In genomic region chr17:74780443-74781238, GRCh38 we compare ENCODE assay signal across 8 cellular contexts. TPM values are rescaled to one million over a fixed set of nuclear protein-coding genes. Genes with fewer than 3 reads are reported as not detected.
DNase-seq lines count a peak whose midpoint lies in the region; ATAC-seq and TF ChIP-seq lines count a peak whose summit lies in the region.

No MANE protein-coding gene starts in this region.

- peak in 3 of 6 experiments; percentile 17 to 31 (median 19) for TF ChIP-seq CTCF in adrenal gland (IDR thresholded peaks at IDR 0.05)

- H3K27me3 ChIP-seq in muscle layer of duodenum (ENCODE audit: low read depth, low read length) (no peaks in the 10 kb centered on the region), adrenal gland (no peaks in the 10 kb centered on the region)

- DNase-seq in activated CD4-positive, alpha-beta T cell treated with anti-CD3 and anti-CD28 coated beads for 48 hours, result peak; percentile 35
- no peak for DNase-seq in activated CD4-positive, alpha-beta T cell treated with anti-CD3 and anti-CD28 coated beads for 4 hours
- DNase-seq in NCI-H1694 (lab: John Stamatoyannopoulos, UW) (peak; percentile 33), adrenal gland (no peak)

- H3K4me1 ChIP-seq in muscle layer of duodenum (ENCODE audit: control insufficient read depth in 1 of 2, insufficient read depth in 2 of 2, low read length in 2 of 2) (peaks cover 6 to 13% of the 10 kb centered on the region in 2 donors), adrenal gland (replicated peaks in 1 of 2) (peaks cover 7 to 15% of the 10 kb centered on the region in 2 donors)

- H3K27ac ChIP-seq in angular gyrus (ENCODE audit: low read depth, low read length) (peak overlapping the region; percentile 79), muscle layer of duodenum (ENCODE audit: low read length) (peak overlapping the region; percentile 14), adrenal gland (peak overlapping the region in 1 of 5 donors; percentile 61)

- 65 to 75% (median 72%) methylated on average over 7 of the region's 7 CpGs for WGBS in adrenal gland, 4 donors

- H3K9me3 ChIP-seq in muscle layer of duodenum (ENCODE audit: control insufficient read depth in 1 of 2, low read length in 2 of 2) (no peaks in the 10 kb centered on the region), adrenal gland (replicated peaks in 1 of 3) (no peaks in the 10 kb centered on the region)

- no peak for ATAC-seq in HG03342 (IDR thresholded peaks at IDR 0.05; ENCODE audit: unreplicated experiment)
- no peak for ATAC-seq in GM18858 (IDR thresholded peaks at IDR 0.05; ENCODE audit: unreplicated experiment)

- intact Hi-C loops in adrenal gland (cut with DNase I), result loop anchor here in 1 of 2 donors (5.0 kb wide), 1 partner anchor 38 kb away; no protein-coding TSS in a partner anchor

- TF ChIP-seq POLR2A in adrenal gland (IDR thresholded peaks at IDR 0.05), result no peak

- H3K36me3 ChIP-seq in muscle layer of duodenum (ENCODE audit: control insufficient read depth in 1 of 2, insufficient read depth in 2 of 2, low read length in 2 of 2), result peaks cover 0 to 31% of the 10 kb centered on the region in 2 donors
- no peaks in the 10 kb centered on the region for H3K36me3 ChIP-seq in adrenal gland (replicated peaks in 1 of 2)

- H3K4me3 ChIP-seq in muscle layer of duodenum (ENCODE audit: low read depth in 1 of 2, low read length in 2 of 2) (no peak overlapping the region), adrenal gland (no peak overlapping the region)

RNA-seq across cellular contexts. Expression of gene NAT9, which starts 4.5 kb away (rescaled TPM):
- 100 to 1,000 TPM in 1 of 8 donors, 10 to 100 TPM in 7; 23.1 to 149 (median 62.4) TPM for total RNA-seq in adrenal gland
- polyA plus RNA-seq in adrenal gland, result 100 to 1,000 TPM in 2 of 3 donors, 10 to 100 TPM in 1; 91.6 to 112 (median 104) TPM

RNA-seq across cellular contexts. Expression of gene NHERF1, which starts 32.2 kb away (rescaled TPM):
- total RNA-seq in adrenal gland, result 100 to 1,000 TPM; 146 to 277 (median 226) TPM
- polyA plus RNA-seq in adrenal gland, result 100 to 1,000 TPM in 1 of 3 donors, 10 to 100 TPM in 2; 45.9 to 277 (median 57.8) TPM

RNA-seq across cellular contexts. Expression of gene RAB37, which starts 43.6 kb away (rescaled TPM):
- total RNA-seq in adrenal gland, result 1 to 10 TPM; 2.1 to 6.6 (median 3.6) TPM
- 1 to 10 TPM in 2 of 3 donors, under 1 TPM in 1; 0.57 to 2.3 (median 2.0) TPM for polyA plus RNA-seq in adrenal gland

Comparison
In these comparisons a context has a peak if more than half of its experiments do, and no peak if none do; other contexts are left out.
1. DNase-seq: peak in activated CD4-positive, alpha-beta T cell treated with anti-CD3 and anti-CD28 coated beads for 48 hours (single experiment) and NCI-H1694 (single experiment); none in activated CD4-positive, alpha-beta T cell treated with anti-CD3 and anti-CD28 coated beads for 4 hours (0 of 2) and adrenal gland (0 of 7).